ENCODE assay signal across 22 cellular contexts in the genomic region with DNA sequence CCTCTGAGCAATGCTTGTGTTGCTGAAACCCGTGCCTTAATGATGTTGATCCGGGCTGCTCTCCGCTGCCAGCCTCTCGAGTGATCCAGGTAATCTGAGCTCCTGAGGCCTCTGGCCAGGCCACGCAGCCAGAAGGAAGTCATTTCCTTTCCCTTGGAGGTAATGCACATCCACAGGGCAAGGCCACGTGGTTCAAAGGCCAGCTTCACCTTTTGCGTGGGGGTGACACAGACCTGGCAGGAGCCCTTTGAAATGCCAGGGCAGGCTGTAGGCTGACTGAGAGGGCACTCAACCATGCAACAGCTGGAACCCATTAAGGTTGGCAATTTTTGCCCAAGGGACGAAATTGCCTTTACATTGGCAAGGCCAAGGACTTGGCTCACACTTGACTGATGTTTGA.
DNase-seq lines count a peak whose midpoint lies in the region; ATAC-seq and TF ChIP-seq lines count a peak whose summit lies in the region.
"Had no signal": no experiment of that assay in that cellular context is flagged by ENCODE, and none has a peak within 500 bp of the region (broad histone marks: within the 10 kb centered on the region; RNA-seq: fewer than 3 reads in every experiment).

No MANE protein-coding gene starts in this region.

- H3K36me3 Mint-ChIP-seq in GM23338 (ENCODE audit: low read depth), result no peaks in the 10 kb centered on the region
- no peaks in the 10 kb centered on the region for H3K36me3 Mint-ChIP-seq in neural progenitor cell

- H3K27ac Mint-ChIP-seq in GM23338 (no peak overlapping the region), neural progenitor cell (no peak overlapping the region)
- H3K27ac Mint-ChIP-seq: activated naive CD4-positive, alpha-beta T cell treated with anti-CD3 and anti-CD28 coated beads, Interleukin-2, amount 50 U/mL, for 72 hours; activated T-helper 1 cell treated with anti-CD3 and anti-CD28 coated beads, Interleukin-12 subunit alpha, Interleukin-12 subunit beta, Interleukin-2, Interleukin-4 antibody, amounts not matched to agents 30 ng/mL and 10 ng/mL and 1 ng/mL, durations not matched to agents 14 hours and 24 hours and 36 hours; CD4-positive, alpha-beta memory T cell had no signal

- ATAC-seq in GM23338 (peak; percentile 74), HG02763 (IDR thresholded peaks at IDR 0.05; ENCODE audit: unreplicated experiment) (no peak)
- ATAC-seq: activated naive CD4-positive, alpha-beta T cell treated with anti-CD3 and anti-CD28 coated beads, Interleukin-2, amount 50 U/mL, for 72 hours; pancreas; stimulated activated naive CD8-positive, alpha-beta T cell treated with anti-CD3 and anti-CD28 coated beads, Interleukin-15, Interleukin-2, amounts not matched to agents 100 U/mL and 50 U/mL, for 24 hours had no signal

- H3K9me2 ChIP-seq in GM23338 (ENCODE audit: insufficient read depth), result 0 out of 2 replicates have a peak, but pooled peaks cover 4% of the 10 kb centered on the region

- 0 out of 2 replicates have a peak, but pooled peaks cover 4% of the 10 kb centered on the region for H3K4me1 ChIP-seq in BLaER1
- peaks cover 23% of the 10 kb centered on the region for H3K4me1 ChIP-seq in GM23338 (ENCODE audit: insufficient read depth)
- H3K4me1 ChIP-seq in neural progenitor cell, result peaks cover 14% of the 10 kb centered on the region
- H3K4me1 ChIP-seq: pancreas, tibial nerve had no signal

- H3K9ac ChIP-seq in BLaER1 (no peak overlapping the region), neural progenitor cell (no peak overlapping the region)

- H3K4me1 Mint-ChIP-seq in GM23338 (peaks cover 25% of the 10 kb centered on the region), neural progenitor cell (peaks cover 28% of the 10 kb centered on the region)
- H3K4me1 Mint-ChIP-seq: CD4-positive, alpha-beta memory T cell had no signal

- H3K9me3 Mint-ChIP-seq in GM23338, result peaks cover 7% of the 10 kb centered on the region; the same call in 1 of the 3 replicates
- peaks cover 4% of the 10 kb centered on the region for H3K9me3 Mint-ChIP-seq in neural progenitor cell
- H3K9me3 Mint-ChIP-seq: activated naive CD4-positive, alpha-beta T cell treated with anti-CD3 and anti-CD28 coated beads, Interleukin-2, amount 50 U/mL, for 72 hours; activated T-helper 1 cell treated with anti-CD3 and anti-CD28 coated beads, Interleukin-12 subunit alpha, Interleukin-12 subunit beta, Interleukin-2, Interleukin-4 antibody, amounts not matched to agents 30 ng/mL and 10 ng/mL and 1 ng/mL, durations not matched to agents 14 hours and 24 hours and 36 hours had no signal

- H3K4me3 ChIP-seq in BLaER1 (no peak overlapping the region), GM23338 (no peak overlapping the region), neural progenitor cell (no peak overlapping the region)
- H3K4me3 ChIP-seq: pancreas, tibial nerve had no signal

- H3F3A ChIP-seq in GM23338 (replicated peaks; ENCODE audit: low read depth) (no peaks in the 10 kb centered on the region), neural progenitor cell (ENCODE audit: low read depth) (no peaks in the 10 kb centered on the region)

- no peaks in the 10 kb centered on the region for H3K27me3 ChIP-seq in BLaER1
- no peaks in the 10 kb centered on the region for H3K27me3 ChIP-seq in GM23338 (ENCODE audit: insufficient read depth)
- H3K27me3 ChIP-seq in neural progenitor cell, result no peaks in the 10 kb centered on the region
- H3K27me3 ChIP-seq: pancreas, tibial nerve had no signal

- H3K36me3 ChIP-seq in BLaER1 (no peaks in the 10 kb centered on the region), GM23338 (ENCODE audit: insufficient read depth) (no peaks in the 10 kb centered on the region), neural progenitor cell (no peaks in the 10 kb centered on the region)
- H3K36me3 ChIP-seq: pancreas, tibial nerve had no signal

- H4K20me1 ChIP-seq in BLaER1 (no peaks in the 10 kb centered on the region), GM23338 (replicated peaks; ENCODE audit: insufficient read depth) (no peaks in the 10 kb centered on the region), neural progenitor cell (ENCODE audit: low read depth) (no peaks in the 10 kb centered on the region)

- no peak overlapping the region for H3K4me3 Mint-ChIP-seq in GM23338
- H3K4me3 Mint-ChIP-seq in neural progenitor cell, result no peak overlapping the region
- H3K4me3 Mint-ChIP-seq: activated T-helper 1 cell treated with anti-CD3 and anti-CD28 coated beads, Interleukin-12 subunit alpha, Interleukin-12 subunit beta, Interleukin-2, Interleukin-4 antibody, amounts not matched to agents 30 ng/mL and 10 ng/mL and 1 ng/mL, durations not matched to agents 14 hours and 24 hours and 36 hours; CD4-positive, alpha-beta memory T cell had no signal

- H3K27me3 Mint-ChIP-seq in GM23338 (ENCODE audit: insufficient read depth, low read depth, poor library complexity), result peaks cover 1% of the 10 kb centered on the region
- H3K27me3 Mint-ChIP-seq in neural progenitor cell (ENCODE audit: insufficient read depth, low read depth), result no peaks in the 10 kb centered on the region

- TF ChIP-seq CTCF in GM23338 (conservative IDR thresholded peaks at IDR 0.05; ENCODE audit: low read depth in 2 of 2) (no peak), neural progenitor cell (IDR thresholded peaks at IDR 0.05) (no peak)

- peak; percentile 31 for DNase-seq in GM23338 (ENCODE audit: low spot score)
- DNase-seq in NCI-H510A treated with DMSO at 0.1 percent for 48 hours (lab: John Stamatoyannopoulos, UW), result peak; percentile 19
- peak; percentile 14 for DNase-seq in neural progenitor cell (ENCODE audit: low spot score)
- no peak for DNase-seq in GM19240 (ENCODE audit: insufficient read length, low spot score)
- no peak for DNase-seq in hippocampal formation (lab: John Stamatoyannopoulos, UW)
- no peak for DNase-seq in foreskin melanocyte
- DNase-seq: CD4-positive, alpha-beta memory T cell; EL; foreskin fibroblast; Kasumi-1; kidney glomerular epithelial cell; mesenchymal stem cell; pancreas; RPMI8226; stimulated activated CD4-positive, alpha-beta T cell treated with anti-CD3 and anti-CD28 coated beads, Interleukin-2, amount 100 ng/mL, for 24 hours; stimulated activated naive CD8-positive, alpha-beta T cell treated with anti-CD3 and anti-CD28 coated beads, Interleukin-15, Interleukin-2, amounts not matched to agents 100 U/mL and 50 U/mL, for 24 hours; T1000 had no signal

- H3K4me2 ChIP-seq in BLaER1 (0 out of 2 replicates have a peak overlapping the region, but pooled peaks have one; percentile 3), GM23338 (no peak overlapping the region), neural progenitor cell (no peak overlapping the region)

- H3K27ac ChIP-seq in BLaER1 (no peak overlapping the region), GM23338 (ENCODE audit: low read depth) (no peak overlapping the region), neural progenitor cell (no peak overlapping the region)
- H3K27ac ChIP-seq: pancreas, tibial nerve had no signal

- peak overlapping the region; percentile 73 for H2AFZ ChIP-seq in GM23338
- peak overlapping the region; percentile 61 for H2AFZ ChIP-seq in neural progenitor cell (replicated peaks)

- peaks cover 16% of the 10 kb centered on the region for H3K9me3 ChIP-seq in BLaER1
- H3K9me3 ChIP-seq in neural progenitor cell (ENCODE audit: low read depth), result no peaks in the 10 kb centered on the region
- H3K9me3 ChIP-seq: pancreas had no signal

- no peaks in the 10 kb centered on the region for H3K79me2 ChIP-seq in GM23338 (replicated peaks; ENCODE audit: insufficient read depth)
- no peaks in the 10 kb centered on the region for H3K79me2 ChIP-seq in neural progenitor cell (ENCODE audit: low read depth)

TF ChIP-seq in GM23338, 12 proteins besides CTCF, POLR2A, EP300 and RAD21:
- TF ChIP-seq JUNB (IDR thresholded peaks at IDR 0.05; ENCODE audit: unreplicated experiment), result no peak
- TF ChIP-seq ETS1 (IDR thresholded peaks at IDR 0.05), result no peak
- no peak for TF ChIP-seq ZNF331 (CRISPR knock-in tag; IDR thresholded peaks at IDR 0.05; ENCODE audit: low read depth)
- TF ChIP-seq EZH2phosphoT487 (IDR thresholded peaks at IDR 0.05; ENCODE audit: unreplicated experiment), result no peak

Comparison
In these comparisons a context has a peak if more than half of its experiments do, and no peak if none do; other contexts are left out.
1. DNase-seq: peak in GM23338 (single experiment), NCI-H510A treated with DMSO at 0.1 percent for 48 hours (single experiment) and neural progenitor cell (single experiment); none in GM19240 (single experiment), hippocampal formation (0 of 2) and foreskin melanocyte (single experiment).